ENCODE assay signal across 12 cellular contexts in the genomic region with DNA sequence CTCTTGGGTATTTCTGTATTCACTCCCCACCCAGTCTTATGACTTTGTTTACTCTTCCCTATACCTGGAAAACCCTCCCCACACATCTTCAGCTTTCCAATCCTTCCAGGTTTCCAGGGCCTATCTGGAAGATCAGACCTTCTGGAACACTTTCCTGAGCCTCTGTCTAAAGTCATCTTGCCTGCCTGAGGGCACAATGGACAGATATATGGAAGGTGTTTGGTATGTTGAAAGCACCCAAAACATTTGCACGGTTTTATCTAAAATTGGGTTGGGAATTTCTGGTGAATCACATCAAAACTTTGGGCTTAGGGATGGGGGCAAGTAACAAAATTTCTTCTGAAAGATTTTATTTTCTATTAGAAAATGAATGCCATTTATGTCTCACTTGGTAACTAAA. TPM values are rescaled to one million over a fixed set of nuclear protein-coding genes. Genes with fewer than 3 reads are reported as not detected.
"Had no signal": no experiment of that assay in that cellular context is flagged by ENCODE, and none has a peak within 500 bp of the region (broad histone marks: within the 10 kb centered on the region; RNA-seq: fewer than 3 reads in every experiment).

No MANE protein-coding gene starts in this region.

- H3K9ac ChIP-seq: GM23248 had no signal

- H3K27ac Mint-ChIP-seq: GM23338, H9, HFFc6 had no signal

- H3K4me1 ChIP-seq: HAP-1 had no signal

- H3K4me3 ChIP-seq: GM23248, GM23338, HAP-1 had no signal

- H3K4me1 Mint-ChIP-seq: GM23338, H9 had no signal

- H2AFZ ChIP-seq: GM23248, GM23338 had no signal

- H3K4me2 ChIP-seq: GM23338 had no signal

- DNase-seq: GM23248, GOT3, H7, H9, HCEC 1CT, HFFc6 had no signal

- FAIRE-seq: H1, H54 had no signal

- H3K4me3 Mint-ChIP-seq: GM23338, H9, HFFc6 had no signal

- H3K9me3 Mint-ChIP-seq: GM23338, HFFc6 had no signal

- ATAC-seq: GM23338, HCT116 had no signal

- H3K9me3 ChIP-seq: HAP-1 had no signal

- H3K27ac ChIP-seq: GM23248 had no signal

RNA-seq across cellular contexts. Expression of a gene that starts 16.0 kb away (rescaled TPM):
- total RNA-seq: GM23248, GM23338, H1, H4, H7, H9, HFFc6 had no signal
- polyA plus RNA-seq: GM23248, GM23338 had no signal

RNA-seq across cellular contexts. Expression of a gene that starts 33.1 kb away (rescaled TPM):
- total RNA-seq: GM23248, GM23338, H1, H4, H9, HFFc6 had no signal
- polyA plus RNA-seq: GM23248, GM23338, H1 had no signal
